34 cellular contexts compared by ENCODE assay signal in the genomic region with DNA sequence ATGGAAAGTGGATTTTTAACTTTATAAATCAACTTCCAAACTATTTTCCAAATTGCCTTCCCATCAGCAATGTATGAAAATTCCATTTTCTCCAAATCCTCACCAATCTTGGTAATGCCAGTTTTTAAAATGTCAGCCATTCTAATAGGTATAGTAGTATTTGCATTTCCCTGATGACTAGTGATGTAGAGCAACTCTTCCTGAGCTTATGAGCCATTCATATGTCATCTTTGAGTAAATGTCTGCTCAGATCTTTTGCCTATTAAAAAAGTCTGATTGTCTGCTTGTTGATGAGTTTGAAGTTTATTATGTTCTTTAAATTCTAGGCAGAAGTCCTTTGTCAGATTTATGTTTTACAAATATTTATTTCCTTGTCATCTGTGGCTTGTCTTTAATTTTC. TPM values are rescaled to one million over a fixed set of nuclear protein-coding genes. Genes with fewer than 3 reads are reported as not detected.
"Had no signal": no experiment of that assay in that cellular context is flagged by ENCODE, and none has a peak within 500 bp of the region (broad histone marks: within the 10 kb centered on the region; RNA-seq: fewer than 3 reads in every experiment).

No MANE protein-coding gene starts in this region.

- H3K4me3 Mint-ChIP-seq: activated CD4-positive, alpha-beta memory T cell treated with anti-CD3 and anti-CD28 coated beads for 36 hours; activated naive CD4-positive, alpha-beta T cell treated with anti-CD3 and anti-CD28 coated beads for 36 hours; activated T-cell treated with anti-CD3 and anti-CD28 coated beads, Interleukin-2, amount 50 U/mL, for 4 hours; activated T-helper 1 cell treated with anti-CD3 and anti-CD28 coated beads, Interleukin-12 subunit alpha, Interleukin-12 subunit beta, Interleukin-2, Interleukin-4 antibody, amounts not matched to agents 30 ng/mL and 10 ng/mL and 1 ng/mL, durations not matched to agents 14 hours and 24 hours and 36 hours; WTC11 had no signal

- H3K4me3 ChIP-seq: adrenal gland, body of pancreas, breast epithelium, MG63, SJCRH30, SK-N-MC had no signal

- DNase-seq: activated CD4-positive, alpha-beta memory T cell treated with anti-CD3 and anti-CD28 coated beads for 36 hours; activated CD4-positive, alpha-beta T cell treated with anti-CD3 and anti-CD28 coated beads for 4 hours; activated CD4-positive, alpha-beta T cell treated with anti-CD3 and anti-CD28 coated beads, Interleukin-2, amount 50 U/mL, for 1 hour; activated CD4-positive, CD25-positive, alpha-beta regulatory T cell treated with anti-CD3 and anti-CD28 coated beads, Interleukin-2, amount 50 U/mL, for 72 hours; activated CD8-positive, alpha-beta memory T cell treated with anti-CD3 and anti-CD28 coated beads, Interleukin-2, amount 50 U/mL, for 4 hours; activated gamma-delta T cell treated with Interleukin-2 at 50 U/mL for 16 hours; activated naive CD4-positive, alpha-beta T cell treated with anti-CD3 and anti-CD28 coated beads for 36 hours; activated T-cell treated with anti-CD3 and anti-CD28 coated beads for 4 hours; activated T-cell treated with anti-CD3 and anti-CD28 coated beads, Interleukin-2, amount 50 U/mL, for 4 hours; adrenal gland; body of pancreas; caudate nucleus; Kasumi-1; KBM-7; MG63; MV-4-11; NCI-H1092; NCI-H1436 treated with DMSO at 0.1 percent for 48 hours; NCI-H1694 treated with DMSO at 0.1 percent for 48 hours; NCI-H2029; NCI-H345; NCI-H524 treated with DMSO at 0.1 percent for 48 hours; SHP77; SJCRH30; T1000 had no signal

- H3K9me3 ChIP-seq: adrenal gland, body of pancreas, breast epithelium, MG63, SJCRH30 had no signal

- H3K27ac ChIP-seq: adrenal gland, body of pancreas, breast epithelium, SJCRH30, SK-N-MC had no signal

- H3K36me3 Mint-ChIP-seq: activated naive CD4-positive, alpha-beta T cell treated with anti-CD3 and anti-CD28 coated beads, Interleukin-2, amount 50 U/mL, for 72 hours had no signal

- H3K4me1 Mint-ChIP-seq: WTC11 had no signal

- H3K27me3 ChIP-seq: adrenal gland, body of pancreas, breast epithelium, MG63, SJCRH30 had no signal

- H3K36me3 ChIP-seq: breast epithelium had no signal

- H3K9me3 Mint-ChIP-seq: activated CD4-positive, alpha-beta memory T cell treated with anti-CD3 and anti-CD28 coated beads for 36 hours; activated naive CD4-positive, alpha-beta T cell treated with anti-CD3 and anti-CD28 coated beads for 36 hours; activated naive CD4-positive, alpha-beta T cell treated with anti-CD3 and anti-CD28 coated beads, Interleukin-2, amount 50 U/mL, for 72 hours; activated T-cell treated with anti-CD3 and anti-CD28 coated beads, Interleukin-2, amount 50 U/mL, for 4 hours; activated T-helper 1 cell treated with anti-CD3 and anti-CD28 coated beads, Interleukin-12 subunit alpha, Interleukin-12 subunit beta, Interleukin-2, Interleukin-4 antibody, amounts not matched to agents 30 ng/mL and 10 ng/mL and 1 ng/mL, durations not matched to agents 14 hours and 24 hours and 36 hours; WTC11 had no signal

- H3K4me1 ChIP-seq: adrenal gland, body of pancreas, breast epithelium, SJCRH30 had no signal

- H3K27ac Mint-ChIP-seq: activated CD4-positive, alpha-beta memory T cell treated with anti-CD3 and anti-CD28 coated beads for 36 hours; activated naive CD4-positive, alpha-beta T cell treated with anti-CD3 and anti-CD28 coated beads for 36 hours; activated T-helper 1 cell treated with anti-CD3 and anti-CD28 coated beads, Interleukin-12 subunit alpha, Interleukin-12 subunit beta, Interleukin-2, Interleukin-4 antibody, amounts not matched to agents 30 ng/mL and 10 ng/mL and 1 ng/mL, durations not matched to agents 14 hours and 24 hours and 36 hours; WTC11 had no signal

- ATAC-seq: activated naive CD4-positive, alpha-beta T cell treated with anti-CD3 and anti-CD28 coated beads, Interleukin-2, amount 50 U/mL, for 72 hours; activated T-cell treated with anti-CD3 and anti-CD28 coated beads, Interleukin-2, amount 50 U/mL, for 4 hours; body of pancreas; WTC11 had no signal

RNA-seq across cellular contexts. Expression of a gene that starts 58.4 kb away (rescaled TPM):
- total RNA-seq: activated CD4-positive, alpha-beta memory T cell treated with anti-CD3 and anti-CD28 coated beads for 36 hours; activated naive CD4-positive, alpha-beta T cell treated with anti-CD3 and anti-CD28 coated beads for 36 hours; activated naive CD4-positive, alpha-beta T cell treated with anti-CD3 and anti-CD28 coated beads, Interleukin-2, amount 50 U/mL, for 72 hours; activated T-cell treated with anti-CD3 and anti-CD28 coated beads, Interleukin-2, amount 50 U/mL, for 4 hours; activated T-helper 1 cell treated with anti-CD3 and anti-CD28 coated beads, Interleukin-12 subunit alpha, Interleukin-12 subunit beta, Interleukin-2, Interleukin-4 antibody, amounts not matched to agents 30 ng/mL and 10 ng/mL and 1 ng/mL, durations not matched to agents 14 hours and 24 hours and 36 hours; adrenal gland; astrocyte; body of pancreas; breast epithelium; NCI-H460; T-helper 1 cell treated with Interleukin-12 subunit alpha and Interleukin-12 subunit beta and Interleukin-4 antibody, amounts not matched to agents 30 ng/mL and 1 ng/mL, for 36 hours; T-helper 2 cell treated with Interferon-gamma antibody and Interleukin-4, amounts not matched to agents 100 ng/mL and 5 ng/mL, for 36 hours; WTC11 had no signal
- polyA plus RNA-seq: adrenal gland had no signal
